Comparison of ENCODE assay signal across 16 cellular contexts in genomic region chr2:144010096-144010495, GRCh38.
DNase-seq lines count a peak whose midpoint lies in the region; ATAC-seq, FAIRE-seq and TF ChIP-seq lines count a peak whose summit lies in the region.
"Had no signal": no experiment of that assay in that cellular context is flagged by ENCODE, and none has a peak within 500 bp of the region (broad histone marks: within the 10 kb centered on the region; RNA-seq: fewer than 3 reads in every experiment).

No MANE protein-coding gene starts in this region.

- peaks cover 0 to 4% of the 10 kb centered on the region in 2 donors for H3K4me1 Mint-ChIP-seq in natural killer cell
- H3K4me1 Mint-ChIP-seq: CD4-positive, alpha-beta memory T cell had no signal

- H3K27me3 Mint-ChIP-seq in natural killer cell (ENCODE audit: low read depth in 2 of 2): no peaks in the 10 kb centered on the region
- H3K27me3 Mint-ChIP-seq: CD4-positive, alpha-beta memory T cell had no signal

- POLR2A ChIA-PET in RWPE1 (lab: Yijun Ruan, JAX; ENCODE audit: low non-redundant PET): no interaction called here

- no peak for ATAC-seq in natural killer cell

- peak; percentile 35 for FAIRE-seq in D721Med (lab: Jason Lieb, UNC)
- FAIRE-seq: G401.6, GM12892 had no signal

- H3K36me3 Mint-ChIP-seq in natural killer cell: no peaks in the 10 kb centered on the region

- in situ Hi-C loops in KBM-7 (cut with MboI; ENCODE audit: low pct_unique_long_range_greater_than_20kb, low sequenced_read_pairs): no loop called here

- no peak overlapping the region for H3K27ac ChIP-seq in RWPE1
- H3K27ac ChIP-seq in epithelial cell of prostate: peak overlapping the region; percentile 77

- intact Hi-C loops in natural killer cell (cut with micrococcal nuclease): no loop called here

- DNase-seq in D721Med (ENCODE audit: insufficient read length, low spot score) (no peak), RWPE1 (ENCODE audit: low spot score) (peak; percentile 3), epithelial cell of prostate (ENCODE audit: low read depth, low spot score) (no peak), RPMI8226 (no peak), natural killer cell (no peak), KBM-7 (no peak)
- DNase-seq: C1 segment of cervical spinal cord; Calu3; CD4-positive, alpha-beta memory T cell; COR-L47; DMS153; DND-41; GOT3; HFFc6 had no signal

- no peak overlapping the region for H3K27ac Mint-ChIP-seq in natural killer cell
- H3K27ac Mint-ChIP-seq: CD4-positive, alpha-beta memory T cell; HFFc6 had no signal

- CTCF ChIA-PET in RWPE1 (lab: Yijun Ruan, JAX): interaction anchor here (0.7 kb wide), 1 partner anchor 107 kb away, joined by 5 read pairs; no protein-coding TSS in a partner anchor

- H3K4me3 Mint-ChIP-seq in natural killer cell: no peak overlapping the region
- H3K4me3 Mint-ChIP-seq: CD4-positive, alpha-beta memory T cell; HFFc6 had no signal

- no peak for TF ChIP-seq CTCF in D721Med (IDR thresholded peaks at IDR 0.05; ENCODE audit: insufficient read depth, missing control alignments)
- no peak for TF ChIP-seq CTCF in RWPE1 (conservative IDR thresholded peaks at IDR 0.05; ENCODE audit: low read depth)
- no peak for TF ChIP-seq CTCF in natural killer cell (IDR thresholded peaks at IDR 0.05)

- no peaks in the 10 kb centered on the region for H3K9me3 Mint-ChIP-seq in natural killer cell
- H3K9me3 Mint-ChIP-seq: CD4-positive, alpha-beta memory T cell; HFFc6 had no signal
